19 cellular contexts compared by ENCODE assay signal in genomic region chr5:139584137-139584536, GRCh38.
"Had no signal": no experiment of that assay in that cellular context is flagged by ENCODE, and none has a peak within 500 bp of the region (broad histone marks: within the 10 kb centered on the region; RNA-seq: fewer than 3 reads in every experiment).

No MANE protein-coding gene starts in this region.

- H3K9me3 ChIP-seq: ascending aorta, breast epithelium, heart left ventricle, right atrium auricular region, SK-N-SH, transverse colon had no signal

- H3K36me3 ChIP-seq: breast epithelium, right atrium auricular region, transverse colon had no signal

- H3K4me3 Mint-ChIP-seq: immature natural killer cell, nephron had no signal

- ATAC-seq: heart left ventricle had no signal

- DNase-seq: activated CD4-positive, alpha-beta T cell treated with anti-CD3 and anti-CD28 coated beads for 4 hours; dermis blood vessel endothelial cell; heart left ventricle; immature natural killer cell; mesendoderm; occipital lobe; SK-N-SH; stimulated activated CD4-positive, alpha-beta T cell treated with anti-CD3 and anti-CD28 coated beads, Interleukin-15, amount 100 ng/mL, for 24 hours; stimulated activated CD4-positive, alpha-beta T cell treated with anti-CD3 and anti-CD28 coated beads, Interleukin-4, amount 100 ng/mL, for 1 hour; stimulated activated naive CD4-positive, alpha-beta T cell; T-helper 1 cell; transverse colon had no signal

- H3K4me3 ChIP-seq: ascending aorta, breast epithelium, heart left ventricle, right atrium auricular region, skin epidermis, transverse colon had no signal

- H3K27ac Mint-ChIP-seq: nephron, progenitor cell of endocrine pancreas had no signal

- H3K27me3 ChIP-seq: ascending aorta, breast epithelium, heart left ventricle, right atrium auricular region, transverse colon had no signal

- H3K27me3 Mint-ChIP-seq: progenitor cell of endocrine pancreas had no signal

- H3K9me3 Mint-ChIP-seq: immature natural killer cell, nephron had no signal

- H3K27ac ChIP-seq: ascending aorta, breast epithelium, heart left ventricle, right atrium auricular region, skin epidermis, transverse colon had no signal

- FAIRE-seq: frontal cortex had no signal

- H3K4me1 ChIP-seq: ascending aorta, breast epithelium had no signal
